In genomic region chr13:21060827-21061076, GRCh38 we compare ENCODE assay signal across 8 cellular contexts. TPM values are rescaled to one million over a fixed set of nuclear protein-coding genes. Genes with fewer than 3 reads are reported as not detected.
A peak's percentile ranks its signal among the peaks of the same experiment; 100 is the strongest.
DNase-seq lines count a peak whose midpoint lies in the region; ATAC-seq and TF ChIP-seq lines count a peak whose summit lies in the region.

No MANE protein-coding gene starts in this region.

- H3K4me1 Mint-ChIP-seq in MCF 10A (ENCODE audit: insufficient read depth, unreplicated experiment) = peaks cover 18% of the 10 kb centered on the region

- no peaks in the 10 kb centered on the region for H3K36me3 ChIP-seq in liver (ENCODE audit: control insufficient read depth in 4 of 4, insufficient read depth in 3 of 4, low read depth in 1 of 4, low read length in 3 of 4)
- H3K36me3 ChIP-seq in upper lobe of left lung = no peaks in the 10 kb centered on the region

- no peaks in the 10 kb centered on the region for H3K9me3 ChIP-seq in liver (ENCODE audit: control insufficient read depth in 4 of 4, low read length in 3 of 4)
- no peaks in the 10 kb centered on the region for H3K9me3 ChIP-seq in upper lobe of left lung

- H3K27ac Mint-ChIP-seq in MCF 10A (ENCODE audit: low read depth, unreplicated experiment) = no peak overlapping the region

- H3K4me3 Mint-ChIP-seq in MCF 10A (ENCODE audit: unreplicated experiment) = peak overlapping the region; percentile 72

- no peaks in the 10 kb centered on the region for H3K27me3 ChIP-seq in liver (ENCODE audit: control insufficient read depth in 4 of 4, insufficient read depth in 4 of 4, low read length in 3 of 4)
- no peaks in the 10 kb centered on the region for H3K27me3 ChIP-seq in upper lobe of left lung

- H3K27me3 Mint-ChIP-seq in MCF 10A (ENCODE audit: insufficient read depth, unreplicated experiment) = no peaks in the 10 kb centered on the region

- H3K4me1 ChIP-seq in liver (ENCODE audit: control insufficient read depth in 4 of 4, insufficient read depth in 4 of 4, low read length in 3 of 4) (peaks cover 0 to 17% (median 8%) of the 10 kb centered on the region in 4 donors), upper lobe of left lung (peaks cover 18 to 45% (median 33%) of the 10 kb centered on the region in 4 donors)

- H3K9me3 Mint-ChIP-seq in MCF 10A (ENCODE audit: unreplicated experiment) = no peaks in the 10 kb centered on the region

- CTCF ChIA-PET in MCF 10A (lab: Yijun Ruan, JAX) = interaction anchor here (0.5 to 2.0 kb wide), 3 partner anchors 13 to 118 kb away, joined by 3 to 6 read pairs (median 4); no protein-coding TSS in a partner anchor

- TF ChIP-seq POLR2A in upper lobe of left lung (IDR thresholded peaks at IDR 0.05) = no peak

- no TSS peak for BruUV-seq in MCF 10A (replicated peaks; lab: Mats Ljungman, UMichigan)

- no peak for TF ChIP-seq EP300 in upper lobe of left lung (IDR thresholded peaks at IDR 0.05)

- TF ChIP-seq RAD21 in liver (IDR thresholded peaks at IDR 0.05) = no peak

- peak overlapping the region in 1 of 2 donors; percentile 66 for H3K9ac ChIP-seq in liver (ENCODE audit: low read depth in 1 of 2, low read length in 2 of 2)

- peaks cover 2% of the 10 kb centered on the region for H3K36me3 Mint-ChIP-seq in MCF 10A (ENCODE audit: insufficient read depth, unreplicated experiment)

- POLR2A ChIA-PET in MCF 10A (lab: Yijun Ruan, JAX) = interaction anchor here (1.0 to 3.6 kb wide), 7 partner anchors 8 to 116 kb away, joined by 3 to 22 read pairs (median 10); partner anchors contain the start of genes MRPL57 and SKA3

- no peak for ATAC-seq in upper lobe of left lung (ENCODE audit: low FRiP score in 2 of 2)

- peak; percentile 25 for DNase-seq in activated gamma-delta T cell (lab: John Stamatoyannopoulos, UW)
- no peak for DNase-seq in activated gamma-delta T cell treated with Interleukin-2 at 50 U/mL for 16 hours
- no peak for DNase-seq in MCF 10A (ENCODE audit: unreplicated experiment)
- DNase-seq in upper lobe of left lung = peak; percentile 34 to 93
- DNase-seq in CD1c-positive myeloid dendritic cell (ENCODE audit: extremely low spot score) = no peak
- no peak for DNase-seq in central memory CD4-positive, alpha-beta T cell
- no peak for DNase-seq in NCI-H1930 (lab: John Stamatoyannopoulos, UW)

- intact Hi-C loops in MCF 10A (cut with micrococcal nuclease) = loop anchor here (1.0 kb wide), 1 partner anchor 117 kb away; no protein-coding TSS in a partner anchor

- TF ChIP-seq CTCF in MCF 10A (IDR thresholded peaks at IDR 0.05; ENCODE audit: unreplicated experiment) = no peak
- TF ChIP-seq CTCF in liver (IDR thresholded peaks at IDR 0.05; ENCODE audit: low read depth, low read length, missing input control) = no peak
- no peak for TF ChIP-seq CTCF in upper lobe of left lung (IDR thresholded peaks at IDR 0.05)

- H3K27ac ChIP-seq in liver (ENCODE audit: low read depth in 1 of 2, low read length in 2 of 2) (peak overlapping the region; percentile 92 to 93), upper lobe of left lung (peak overlapping the region; percentile 98 to 100 (median 100))

- under 1% methylated on average over 39 of the region's 39 CpGs for WGBS in liver
- WGBS in upper lobe of left lung, 2 donors = 0% methylated on average over 13 of the region's 39 CpGs; no CpG with 5 or more reads in 1 of the 2 donors

- H3K4me3 ChIP-seq in liver (ENCODE audit: low read depth in 1 of 3, low read length in 3 of 3) = peak overlapping the region; percentile 68 to 99 (median 81)
- peak overlapping the region; percentile 70 to 94 (median 80) for H3K4me3 ChIP-seq in upper lobe of left lung

TF ChIP-seq in liver, 16 proteins besides CTCF, POLR2A, EP300 and RAD21:
- TF ChIP-seq SP1 (IDR thresholded peaks at IDR 0.05) = no peak
- no peak for TF ChIP-seq GABPA (IDR thresholded peaks at IDR 0.05 in 1 of 2, conservative IDR thresholded peaks at IDR 0.05 in 1 of 2)
- no peak for TF ChIP-seq EGR1 (IDR thresholded peaks at IDR 0.05; ENCODE audit: low read depth in 2 of 2)
- TF ChIP-seq TAF1 (conservative IDR thresholded peaks at IDR 0.05) = no peak
- no peak for TF ChIP-seq ATF3 (IDR thresholded peaks at IDR 0.05)
- TF ChIP-seq YY1 (IDR thresholded peaks at IDR 0.05) = no peak
- TF ChIP-seq HNF4G (IDR thresholded peaks at IDR 0.05) = no peak
- TF ChIP-seq ZBTB33 (IDR thresholded peaks at IDR 0.05) = no peak
- no peak for TF ChIP-seq NR2F2 (IDR thresholded peaks at IDR 0.05)
- TF ChIP-seq RXRA (IDR thresholded peaks at IDR 0.05) = no peak
- no peak for TF ChIP-seq MAX (IDR thresholded peaks at IDR 0.05)
- no peak for TF ChIP-seq REST (IDR thresholded peaks at IDR 0.05)
- no peak for TF ChIP-seq HNF4A (conservative IDR thresholded peaks at IDR 0.05)
- TF ChIP-seq FOXA2 (IDR thresholded peaks at IDR 0.05) = no peak
- no peak for TF ChIP-seq FOXA1 (IDR thresholded peaks at IDR 0.05)

RNA-seq across cellular contexts. Expression of gene LATS2, which starts 0.6 kb away (rescaled TPM):
- total RNA-seq in MCF 10A (2022) = 28.7 and 32.3 TPM in 2 replicates
- total RNA-seq in liver = 1 to 10 TPM; 4.1 to 7.0 TPM
- 1 to 10 TPM; 1.6 to 4.7 TPM for polyA plus RNA-seq in liver
- 10 to 100 TPM; 26.2 to 44.4 (median 39.5) TPM for total RNA-seq in upper lobe of left lung

Comparison
In these comparisons a context has a peak if more than half of its experiments do, and no peak if none do; other contexts are left out.
1. DNase-seq: peak in activated gamma-delta T cell (single experiment) and upper lobe of left lung (2 of 2); none in activated gamma-delta T cell treated with Interleukin-2 at 50 U/mL for 16 hours (single experiment), MCF 10A (single experiment), CD1c-positive myeloid dendritic cell (single experiment), central memory CD4-positive, alpha-beta T cell (single experiment) and NCI-H1930 (0 of 2).